16 cellular contexts compared by ENCODE assay signal in genomic region chr16:57367111-57367752, GRCh38. TPM values are rescaled to one million over a fixed set of nuclear protein-coding genes. Genes with fewer than 3 reads are reported as not detected.
DNase-seq lines count a peak whose midpoint lies in the region; ATAC-seq and TF ChIP-seq lines count a peak whose summit lies in the region.
"Had no signal": no experiment of that assay in that cellular context is flagged by ENCODE, and none has a peak within 500 bp of the region (broad histone marks: within the 10 kb centered on the region; RNA-seq: fewer than 3 reads in every experiment).

No MANE protein-coding gene starts in this region.

- H4K20me1 ChIP-seq in neural progenitor cell (ENCODE audit: low read depth): no peaks in the 10 kb centered on the region

- H3K27me3 Mint-ChIP-seq in Calu3 (ENCODE audit: unreplicated experiment) (no peaks in the 10 kb centered on the region), chondrocyte (ENCODE audit: low read depth) (peaks cover 34% of the 10 kb centered on the region), neural progenitor cell (ENCODE audit: insufficient read depth, low read depth) (peaks cover 7% of the 10 kb centered on the region)
- H3K27me3 Mint-ChIP-seq in activated CD4-positive, alpha-beta T cell treated with anti-CD3 and anti-CD28 coated beads for 36 hours: peaks cover 6% of the 10 kb centered on the region

- H3K4me2 ChIP-seq in neural progenitor cell: no peak overlapping the region

- H2AFZ ChIP-seq in neural progenitor cell (replicated peaks): no peak overlapping the region

- TF ChIP-seq EP300 in Ishikawa (IDR thresholded peaks at IDR 0.05; ENCODE audit: borderline replicate concordance): no peak

- intact Hi-C loops in Calu3 (cut with micrococcal nuclease; ENCODE audit: unreplicated experiment): loop anchor here (2.0 kb wide), 1 partner anchor 62 kb away; no protein-coding TSS in a partner anchor
- intact Hi-C loops in activated CD4-positive, alpha-beta T cell treated with anti-CD3 and anti-CD28 coated beads for 36 hours (cut with DNase I, micrococcal nuclease): no loop called here

- BruUV-seq in Calu3 (replicated peaks; lab: Mats Ljungman, UMichigan): no TSS peak

- no peaks in the 10 kb centered on the region for H3K36me3 ChIP-seq in neural progenitor cell

- H3F3A ChIP-seq in neural progenitor cell (ENCODE audit: low read depth): no peaks in the 10 kb centered on the region

- no peaks in the 10 kb centered on the region for H3K27me3 ChIP-seq in neural progenitor cell

- H3K9ac ChIP-seq in neural progenitor cell: no peak overlapping the region

- POLR2A ChIA-PET in activated CD4-positive, alpha-beta T cell treated with anti-CD3 and anti-CD28 coated beads for 36 hours (lab: Charles Lee): no interaction called here

- no peaks in the 10 kb centered on the region for H3K79me2 ChIP-seq in neural progenitor cell (ENCODE audit: low read depth)

- H3K4me1 Mint-ChIP-seq in Calu3 (ENCODE audit: low read depth, unreplicated experiment) (peaks cover 33% of the 10 kb centered on the region), chondrocyte (ENCODE audit: low read depth) (peaks cover 3% of the 10 kb centered on the region), neural progenitor cell (peaks cover 11% of the 10 kb centered on the region)
- H3K4me1 Mint-ChIP-seq in activated CD4-positive, alpha-beta T cell treated with anti-CD3 and anti-CD28 coated beads for 36 hours: no peaks in the 10 kb centered on the region
- H3K4me1 Mint-ChIP-seq: activated B cell treated with CpG ODN at 0.5 μM for 24 hours had no signal

- H3K9me3 ChIP-seq in neural progenitor cell (ENCODE audit: low read depth): no peaks in the 10 kb centered on the region

- CTCF ChIA-PET in Calu3 (lab: Charles Lee): interaction anchor here (0.6 kb wide), 2 partner anchors 38 to 511 kb away, joined by 3 to 6 read pairs; no protein-coding TSS in a partner anchor
- CTCF ChIA-PET in activated CD4-positive, alpha-beta T cell treated with anti-CD3 and anti-CD28 coated beads for 36 hours (lab: Charles Lee): no interaction called here

- no peaks in the 10 kb centered on the region for H3K9me3 Mint-ChIP-seq in Calu3 (ENCODE audit: low read depth, unreplicated experiment)
- H3K9me3 Mint-ChIP-seq in chondrocyte (ENCODE audit: low read depth): no peaks in the 10 kb centered on the region
- no peaks in the 10 kb centered on the region for H3K9me3 Mint-ChIP-seq in neural progenitor cell
- no peaks in the 10 kb centered on the region for H3K9me3 Mint-ChIP-seq in activated CD4-positive, alpha-beta T cell treated with anti-CD3 and anti-CD28 coated beads for 36 hours (ENCODE audit: low read depth)
- H3K9me3 Mint-ChIP-seq: activated B cell treated with CpG ODN at 0.5 μM for 24 hours; naive thymus-derived CD4-positive, alpha-beta T cell had no signal

- DNase-seq in Calu3: peak; percentile 60
- DNase-seq in chondrocyte (ENCODE audit: low spot score): peak; percentile 33
- no peak for DNase-seq in neural progenitor cell (ENCODE audit: low spot score)
- DNase-seq in activated CD4-positive, alpha-beta T cell treated with anti-CD3 and anti-CD28 coated beads, Interleukin-2, amount 50 U/mL, for 4 hours: no peak
- DNase-seq in activated CD4-positive, alpha-beta T cell treated with anti-CD3 and anti-CD28 coated beads for 36 hours: no peak
- DNase-seq in NCI-H2171 (lab: John Stamatoyannopoulos, UW): no peak
- no peak for DNase-seq in HCEC 1CT
- DNase-seq: activated B cell treated with CpG ODN at 0.5 μM for 24 hours; activated CD8-positive, alpha-beta memory T cell treated with anti-CD3 and anti-CD28 coated beads, Interleukin-2, amount 50 U/mL, for 48 hours; left cardiac atrium; naive thymus-derived CD4-positive, alpha-beta T cell; NCI-H1436 had no signal

- TF ChIP-seq CTCF in Calu3 (IDR thresholded peaks at IDR 0.05; ENCODE audit: unreplicated experiment) (no peak), chondrocyte (IDR thresholded peaks at IDR 0.05) (no peak), neural progenitor cell (IDR thresholded peaks at IDR 0.05) (no peak)

- no peak overlapping the region for H3K4me3 ChIP-seq in neural progenitor cell
- H3K4me3 ChIP-seq: coronary artery, SK-N-MC had no signal

- no peak overlapping the region for H3K27ac ChIP-seq in neural progenitor cell
- H3K27ac ChIP-seq: coronary artery, SK-N-MC had no signal

- H3K36me3 Mint-ChIP-seq in Calu3 (ENCODE audit: insufficient read depth, unreplicated experiment) (peaks cover 8% of the 10 kb centered on the region), chondrocyte (ENCODE audit: low read depth) (peaks cover 2% of the 10 kb centered on the region), neural progenitor cell (no peaks in the 10 kb centered on the region)
- no peaks in the 10 kb centered on the region for H3K36me3 Mint-ChIP-seq in activated CD4-positive, alpha-beta T cell treated with anti-CD3 and anti-CD28 coated beads for 36 hours (ENCODE audit: low read depth)
- H3K36me3 Mint-ChIP-seq: naive thymus-derived CD4-positive, alpha-beta T cell had no signal

- H3K4me3 Mint-ChIP-seq in Calu3 (ENCODE audit: low read depth, unreplicated experiment) (peak overlapping the region; percentile 3), chondrocyte (ENCODE audit: unreplicated experiment) (no peak overlapping the region), neural progenitor cell (no peak overlapping the region)
- no peak overlapping the region for H3K4me3 Mint-ChIP-seq in activated CD4-positive, alpha-beta T cell treated with anti-CD3 and anti-CD28 coated beads for 36 hours
- H3K4me3 Mint-ChIP-seq: activated B cell treated with CpG ODN at 0.5 μM for 24 hours; naive thymus-derived CD4-positive, alpha-beta T cell had no signal

- ATAC-seq in activated CD4-positive, alpha-beta T cell treated with anti-CD3 and anti-CD28 coated beads for 36 hours: no peak
- ATAC-seq: naive thymus-derived CD4-positive, alpha-beta T cell; sciatic nerve had no signal

- TF ChIP-seq RAD21 in Ishikawa (IDR thresholded peaks at IDR 0.05; ENCODE audit: low read depth): no peak

- H3K4me1 ChIP-seq in neural progenitor cell: peaks cover 8% of the 10 kb centered on the region

- H3K27ac Mint-ChIP-seq in Calu3 (ENCODE audit: unreplicated experiment) (peak overlapping the region; percentile 68), chondrocyte (ENCODE audit: unreplicated experiment) (no peak overlapping the region), neural progenitor cell (peak overlapping the region; percentile 36)
- H3K27ac Mint-ChIP-seq in activated CD4-positive, alpha-beta T cell treated with anti-CD3 and anti-CD28 coated beads for 36 hours: no peak overlapping the region
- H3K27ac Mint-ChIP-seq: naive thymus-derived CD4-positive, alpha-beta T cell had no signal

TF ChIP-seq in Ishikawa, 13 proteins besides CTCF, POLR2A, EP300 and RAD21:
- 0 out of 2 replicates have a peak, but pooled peaks have one; percentile 11 for TF ChIP-seq NFIC (IDR thresholded peaks at IDR 0.05)
- no peak for TF ChIP-seq TCF12 (IDR thresholded peaks at IDR 0.05; ENCODE audit: low read depth)

RNA-seq across cellular contexts. Expression of gene CX3CL1, which starts 5.1 kb away (rescaled TPM):
- total RNA-seq in Calu3 (2022) (17.6 and 41.4 TPM in 2 replicates), chondrocyte (11.2 to 47.9 TPM (median 46.0 TPM) in 3 replicates), neural progenitor cell (ENCODE audit: low replicate concordance) (0.65 and 0.96 TPM in 2 replicates)
- total RNA-seq in activated CD4-positive, alpha-beta T cell treated with anti-CD3 and anti-CD28 coated beads for 36 hours: not detected
- total RNA-seq: naive thymus-derived CD4-positive, alpha-beta T cell had no signal

RNA-seq across cellular contexts. Expression of gene CCL22, which starts 8.6 kb away (rescaled TPM):
- total RNA-seq in Calu3 (2022) (2.6 and 4.5 TPM in 2 replicates), chondrocyte (not detected in 3 replicates), neural progenitor cell (ENCODE audit: low replicate concordance) (not detected in 2 replicates)
- total RNA-seq in activated CD4-positive, alpha-beta T cell treated with anti-CD3 and anti-CD28 coated beads for 36 hours: under 1 TPM; 0.72 to 0.91 TPM

RNA-seq across cellular contexts. Expression of gene CCL17, which starts 37.3 kb away (rescaled TPM):
- total RNA-seq in Calu3 (2022): not detected in 2 replicates
- not detected in 3 replicates for total RNA-seq in chondrocyte
- total RNA-seq in neural progenitor cell (ENCODE audit: low replicate concordance): not detected in 2 replicates
- 1 to 10 TPM; 1.2 to 1.4 TPM for total RNA-seq in activated CD4-positive, alpha-beta T cell treated with anti-CD3 and anti-CD28 coated beads for 36 hours
- total RNA-seq: left cardiac atrium, sciatic nerve had no signal

Comparison
In these comparisons a context has a peak if more than half of its experiments do, and no peak if none do; other contexts are left out.
1. DNase-seq: peak in Calu3 (single experiment) and chondrocyte (single experiment); none in neural progenitor cell (single experiment), activated CD4-positive, alpha-beta T cell treated with anti-CD3 and anti-CD28 coated beads, Interleukin-2, amount 50 U/mL, for 4 hours (0 of 2), activated CD4-positive, alpha-beta T cell treated with anti-CD3 and anti-CD28 coated beads for 36 hours (single experiment), NCI-H2171 (single experiment) and HCEC 1CT (single experiment).
2. H3K27ac Mint-ChIP-seq: peak in Calu3 (single experiment) and neural progenitor cell (single experiment); none in chondrocyte (single experiment) and activated CD4-positive, alpha-beta T cell treated with anti-CD3 and anti-CD28 coated beads for 36 hours (single experiment).